ENCODE assay signal across 1 cellular context in the genomic region with DNA sequence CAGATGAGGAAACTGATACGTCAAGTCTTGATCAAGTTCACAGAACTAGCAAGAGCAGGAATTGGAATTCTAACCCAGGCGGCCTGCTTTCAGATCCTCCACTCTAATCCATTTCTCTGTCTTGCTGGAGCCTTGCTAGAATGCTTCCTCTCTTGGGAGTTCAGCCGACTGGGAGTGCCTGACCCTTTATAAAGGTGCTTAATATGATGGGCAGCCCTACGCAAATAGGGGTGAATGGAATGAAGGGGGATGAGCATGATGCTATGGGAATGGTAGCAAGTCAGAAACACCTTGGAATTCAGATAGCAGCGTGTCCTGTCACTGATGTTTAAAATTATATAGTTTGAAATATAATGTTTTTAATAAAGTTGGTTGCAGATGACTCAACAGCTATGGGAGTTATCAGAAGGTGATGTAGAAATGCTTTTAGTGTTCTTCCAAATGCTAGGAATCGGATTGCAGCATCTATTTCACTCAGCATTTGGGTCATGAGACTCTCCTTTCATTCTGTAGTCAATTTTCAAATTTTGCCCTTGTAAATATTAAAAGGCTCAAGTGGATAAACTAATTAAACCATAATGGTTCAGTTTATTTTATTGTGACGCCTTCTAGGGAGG.
TF ChIP-seq lines count a peak whose summit lies in the region.

No MANE protein-coding gene starts in this region.

TF ChIP-seq in SK-N-SH, 30 proteins besides CTCF, POLR2A, EP300 and RAD21:
- TF ChIP-seq, protein P1, sequence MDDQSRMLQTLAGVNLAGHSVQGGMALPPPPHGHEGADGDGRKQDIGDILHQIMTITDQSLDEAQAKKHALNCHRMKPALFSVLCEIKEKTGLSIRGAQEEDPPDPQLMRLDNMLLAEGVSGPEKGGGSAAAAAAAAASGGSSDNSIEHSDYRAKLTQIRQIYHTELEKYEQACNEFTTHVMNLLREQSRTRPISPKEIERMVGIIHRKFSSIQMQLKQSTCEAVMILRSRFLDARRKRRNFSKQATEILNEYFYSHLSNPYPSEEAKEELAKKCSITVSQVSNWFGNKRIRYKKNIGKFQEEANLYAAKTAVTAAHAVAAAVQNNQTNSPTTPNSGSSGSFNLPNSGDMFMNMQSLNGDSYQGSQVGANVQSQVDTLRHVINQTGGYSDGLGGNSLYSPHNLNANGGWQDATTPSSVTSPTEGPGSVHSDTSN (IDR thresholded peaks at IDR 0.05), result 0 out of 2 replicates have a peak, but pooled peaks have one; percentile 21
- no peak for TF ChIP-seq CHD2 (IDR thresholded peaks at IDR 0.05; ENCODE audit: low read length, partially characterized antibody)
